Comparison of ENCODE assay signal across 8 cellular contexts in genomic region chr9:133029994-133030316, GRCh38. TPM values are rescaled to one million over a fixed set of nuclear protein-coding genes. Genes with fewer than 3 reads are reported as not detected.
A peak's percentile ranks its signal among the peaks of the same experiment; 100 is the strongest.
DNase-seq lines count a peak whose midpoint lies in the region; ATAC-seq and TF ChIP-seq lines count a peak whose summit lies in the region.

No MANE protein-coding gene starts in this region.

- H3K4me3 ChIP-seq in iPS-20b (ENCODE audit: low read length) (peak overlapping the region; percentile 95), suprapubic skin (peak overlapping the region; percentile 80)

- DNase-seq in Ammon's horn (ENCODE audit: low spot score) (peak; percentile 24), HFFc6 (no peak), suprapubic skin (ENCODE audit: low spot score in 2 of 2) (no peak), amniotic stem cell (lab: John Stamatoyannopoulos, UW) (no peak), GM10266 (ENCODE audit: extremely low spot score) (no peak)

- peaks cover 34% of the 10 kb centered on the region for H3K36me3 Mint-ChIP-seq in HFFc6 (ENCODE audit: low read depth)
- peaks cover 31% of the 10 kb centered on the region for H3K36me3 Mint-ChIP-seq in activated T-helper 17 cell treated with anti-CD3 and anti-CD28 coated beads, Interleukin-2, amount 50 U/mL, for 72 hours (ENCODE audit: low read depth)

- peak; percentile 14 for ATAC-seq in activated T-helper 17 cell treated with anti-CD3 and anti-CD28 coated beads, Interleukin-2, amount 50 U/mL, for 72 hours (replicated peaks)
- no peak for ATAC-seq in HG02981 (IDR thresholded peaks at IDR 0.05; ENCODE audit: unreplicated experiment)

- TF ChIP-seq CTCF in HFFc6 (IDR thresholded peaks at IDR 0.05) (no peak), suprapubic skin (IDR thresholded peaks at IDR 0.05) (no peak), GM10266 (IDR thresholded peaks at IDR 0.05; ENCODE audit: control insufficient read depth, insufficient read depth, low read depth, missing control alignments) (no peak)

- peak overlapping the region; percentile 96 for H3K4me3 Mint-ChIP-seq in HFFc6
- H3K4me3 Mint-ChIP-seq in activated T-helper 17 cell treated with anti-CD3 and anti-CD28 coated beads, Interleukin-2, amount 50 U/mL, for 72 hours: peak overlapping the region; percentile 95

- WGBS in suprapubic skin: 3% methylated on average over 8 of the region's 28 CpGs

- peak overlapping the region; percentile 94 for H3K9ac ChIP-seq in iPS-20b (ENCODE audit: low read depth, low read length)

- H3K4me1 Mint-ChIP-seq in HFFc6 (ENCODE audit: low read depth): peaks cover 23% of the 10 kb centered on the region
- H3K4me1 Mint-ChIP-seq in activated T-helper 17 cell treated with anti-CD3 and anti-CD28 coated beads, Interleukin-2, amount 50 U/mL, for 72 hours: peaks cover 25% of the 10 kb centered on the region

- H3K4me1 ChIP-seq in iPS-20b (ENCODE audit: insufficient read depth, low read length): peaks cover 11% of the 10 kb centered on the region; the same call in 1 of the 2 replicates
- peaks cover 43% of the 10 kb centered on the region for H3K4me1 ChIP-seq in suprapubic skin

- H3K9me3 Mint-ChIP-seq in HFFc6: peaks cover 13% of the 10 kb centered on the region
- H3K9me3 Mint-ChIP-seq in activated T-helper 17 cell treated with anti-CD3 and anti-CD28 coated beads, Interleukin-2, amount 50 U/mL, for 72 hours: no peaks in the 10 kb centered on the region

- TF ChIP-seq EP300 in suprapubic skin (IDR thresholded peaks at IDR 0.05): no peak

- TF ChIP-seq POLR2A in suprapubic skin (IDR thresholded peaks at IDR 0.05): no peak

- H3K27ac Mint-ChIP-seq in HFFc6: peak overlapping the region; percentile 96
- peak overlapping the region; percentile 96 for H3K27ac Mint-ChIP-seq in activated T-helper 17 cell treated with anti-CD3 and anti-CD28 coated beads, Interleukin-2, amount 50 U/mL, for 72 hours

- H3K27ac ChIP-seq in iPS-20b (ENCODE audit: low read length): no peak overlapping the region
- peak overlapping the region; percentile 89 for H3K27ac ChIP-seq in suprapubic skin

- peaks cover 9% of the 10 kb centered on the region for H3K27me3 Mint-ChIP-seq in HFFc6 (ENCODE audit: insufficient read depth)
- H3K27me3 Mint-ChIP-seq in activated T-helper 17 cell treated with anti-CD3 and anti-CD28 coated beads, Interleukin-2, amount 50 U/mL, for 72 hours: no peaks in the 10 kb centered on the region

- H3K27me3 ChIP-seq in iPS-20b (ENCODE audit: insufficient read depth, low read length): 0 out of 2 replicates have a peak, but pooled peaks cover 8% of the 10 kb centered on the region
- H3K27me3 ChIP-seq in suprapubic skin: no peaks in the 10 kb centered on the region

- H3K9me3 ChIP-seq in iPS-20b (ENCODE audit: insufficient read depth, low read depth, low read length): no peaks in the 10 kb centered on the region
- no peaks in the 10 kb centered on the region for H3K9me3 ChIP-seq in suprapubic skin

- H3K36me3 ChIP-seq in iPS-20b (ENCODE audit: insufficient read depth, low read depth, low read length): peaks cover 17% of the 10 kb centered on the region; the same call in 1 of the 2 replicates
- no peaks in the 10 kb centered on the region for H3K36me3 ChIP-seq in suprapubic skin

RNA-seq across cellular contexts. Expression of gene GTF3C5, which starts 0.8 kb away (rescaled TPM):
- 10 to 100 TPM; 34.5 to 40.2 (median 38.4) TPM for total RNA-seq in HFFc6 (2021; fragmentation: NEBNext Ultra II Directional; extraction: Animal tissue kit (Norgen Biotek cat#: 25700))
- total RNA-seq in activated T-helper 17 cell treated with anti-CD3 and anti-CD28 coated beads, Interleukin-2, amount 50 U/mL, for 72 hours: 100 to 1,000 TPM in 1 of 2 donors, 10 to 100 TPM in 1; 83.3 to 118 TPM
- 100 to 1,000 TPM in 1 of 4 donors, 10 to 100 TPM in 3; 55.8 to 103 (median 63.1) TPM for total RNA-seq in suprapubic skin

RNA-seq across cellular contexts. Expression of gene CEL, which starts 31.8 kb away (rescaled TPM):
- total RNA-seq in HFFc6 (2021; fragmentation: NEBNext Ultra II Directional; extraction: Animal tissue kit (Norgen Biotek cat#: 25700)): under 1 TPM; 0.25 to 0.60 (median 0.43) TPM
- total RNA-seq in activated T-helper 17 cell treated with anti-CD3 and anti-CD28 coated beads, Interleukin-2, amount 50 U/mL, for 72 hours: 1 to 10 TPM; 1.2 to 4.2 TPM
- total RNA-seq in suprapubic skin: 10 to 100 TPM in 1 of 4 donors, 1 to 10 TPM in 3; 5.2 to 10.7 (median 5.9) TPM

RNA-seq across cellular contexts. Expression of gene GFI1B, which starts 51.5 kb away (rescaled TPM):
- total RNA-seq in HFFc6 (2021; fragmentation: NEBNext Ultra II Directional; extraction: Animal tissue kit (Norgen Biotek cat#: 25700)): under 1 TPM in 1 of 6 experiments, not detected in 5; 0.18 TPM
- not detected for total RNA-seq in activated T-helper 17 cell treated with anti-CD3 and anti-CD28 coated beads, Interleukin-2, amount 50 U/mL, for 72 hours
- not detected for total RNA-seq in suprapubic skin
